ENCODE assay signal across 17 cellular contexts in genomic region chr2:226414313-226414712, GRCh38.
A peak's percentile ranks its signal among the peaks of the same experiment; 100 is the strongest.
DNase-seq lines count a peak whose midpoint lies in the region; ATAC-seq and TF ChIP-seq lines count a peak whose summit lies in the region.
"Had no signal": no experiment of that assay in that cellular context is flagged by ENCODE, and none has a peak within 500 bp of the region (broad histone marks: within the 10 kb centered on the region; RNA-seq: fewer than 3 reads in every experiment).

No MANE protein-coding gene starts in this region.

- H3K9ac ChIP-seq in neural cell (ENCODE audit: low read length): peak overlapping the region; percentile 18

- peaks cover 3% of the 10 kb centered on the region for H3K27me3 Mint-ChIP-seq in brain

- no peak overlapping the region for H3K4me3 ChIP-seq in A673 (ENCODE audit: low read depth, low read length, poor library complexity, severe bottlenecking)
- peak overlapping the region; percentile 11 for H3K4me3 ChIP-seq in neural cell (ENCODE audit: low read length)

- intact Hi-C loops in A673 (cut with micrococcal nuclease; ENCODE audit: unreplicated experiment): no loop called here

- H3K4me1 Mint-ChIP-seq in brain: peaks cover 23% of the 10 kb centered on the region

- DNase-seq in A673 (ENCODE audit: low spot score) (peak; percentile 39), LHCN-M2 (ENCODE audit: low read depth) (peak; percentile 76)
- no peak for DNase-seq in effector CD4-positive, alpha-beta T cell
- DNase-seq in activated naive CD4-positive, alpha-beta T cell treated with anti-CD3 and anti-CD28 coated beads, Interleukin-2, amount 50 U/mL, for 16 hours: no peak
- DNase-seq: CD4-positive, alpha-beta T cell; GF-D8; GOT3; HFFc6; Karpas-422; NCI-H2081 treated with DMSO at 0.1 percent for 48 hours; NCI-H774; SIG-M5; SW 1271 had no signal

- TF ChIP-seq CTCF in A673 (conservative IDR thresholded peaks at IDR 0.05; ENCODE audit: low read depth, low read length) (no peak), brain (conservative IDR thresholded peaks at IDR 0.05) (no peak), neural cell (IDR thresholded peaks at IDR 0.05; ENCODE audit: poor library complexity, severe bottlenecking) (no peak)

- H3K9me3 ChIP-seq in A673 (ENCODE audit: low read depth, low read length, poor library complexity, severe bottlenecking) (no peaks in the 10 kb centered on the region), neural cell (ENCODE audit: low read length) (no peaks in the 10 kb centered on the region)

- peaks cover 0 to 3% (median 0%) of the 10 kb centered on the region in 5 experiments for H3K9me3 Mint-ChIP-seq in brain
- H3K9me3 Mint-ChIP-seq: CD4-positive, alpha-beta T cell; HFFc6 had no signal

- CTCF ChIA-PET in A673 (lab: Charles Lee): interaction anchor here (0.6 kb wide), 1 partner anchor 385 kb away, joined by 7 read pairs; the partner anchor contains the start of gene IRS1

- no peak for ATAC-seq in HG02884 (IDR thresholded peaks at IDR 0.05; ENCODE audit: unreplicated experiment)
- no peak for ATAC-seq in GM21717 (IDR thresholded peaks at IDR 0.05; ENCODE audit: unreplicated experiment)

- no peaks in the 10 kb centered on the region for H3K79me2 ChIP-seq in neural cell (replicated peaks; ENCODE audit: insufficient read depth, low read length)

- no peak overlapping the region for H2AFZ ChIP-seq in neural cell (ENCODE audit: low read depth, low read length)

- peak overlapping the region in 4 of 5 experiments; percentile 29 to 60 (median 38) for H3K27ac Mint-ChIP-seq in brain
- H3K27ac Mint-ChIP-seq: CD4-positive, alpha-beta T cell; HFFc6 had no signal

- H3K9me2 ChIP-seq in neural cell (ENCODE audit: insufficient read depth, low read length): no peaks in the 10 kb centered on the region

- H3K27ac ChIP-seq in A673 (ENCODE audit: low read depth, low read length, poor library complexity, severe bottlenecking): no peak overlapping the region
- peak overlapping the region; percentile 62 for H3K27ac ChIP-seq in neural cell (ENCODE audit: low read length)

- H3K36me3 ChIP-seq in A673 (ENCODE audit: insufficient read depth, low read length, poor library complexity, severe bottlenecking): no peaks in the 10 kb centered on the region
- H3K36me3 ChIP-seq in neural cell (ENCODE audit: insufficient read depth, low read length): no peaks in the 10 kb centered on the region

- TF ChIP-seq RAD21 in neural cell (conservative IDR thresholded peaks at IDR 0.05): no peak

- H3K36me3 Mint-ChIP-seq in brain: no peaks in the 10 kb centered on the region

- H3K27me3 ChIP-seq in A673 (replicated peaks; ENCODE audit: insufficient read depth, low read depth, low read length, poor library complexity) (no peaks in the 10 kb centered on the region), neural cell (ENCODE audit: insufficient read depth, low read depth, low read length) (no peaks in the 10 kb centered on the region)

- H3K4me2 ChIP-seq in neural cell (ENCODE audit: low read length): peak overlapping the region; percentile 52

- POLR2A ChIA-PET in A673 (lab: Charles Lee; ENCODE audit: low non-redundant PET): no interaction called here

- no TSS peak for BruUV-seq in A673 (replicated peaks; lab: Mats Ljungman, UMichigan)

- peaks cover 13% of the 10 kb centered on the region for H3K4me1 ChIP-seq in A673 (ENCODE audit: insufficient read depth, low read length, poor library complexity, severe bottlenecking)

- peak; percentile 24 for TF ChIP-seq EP300 in neural cell (conservative IDR thresholded peaks at IDR 0.05; ENCODE audit: poor library complexity, severe bottlenecking)

- peaks cover 5% of the 10 kb centered on the region for H3F3A ChIP-seq in neural cell (ENCODE audit: insufficient read depth, low read length, poor library complexity, severe bottlenecking)

- no peak overlapping the region for H3K4me3 Mint-ChIP-seq in brain
- H3K4me3 Mint-ChIP-seq: CD4-positive, alpha-beta T cell; HFFc6 had no signal

- no peaks in the 10 kb centered on the region for H4K20me1 ChIP-seq in neural cell (ENCODE audit: insufficient read depth)

TF ChIP-seq in neural cell, 6 proteins besides CTCF, POLR2A, EP300 and RAD21:
- TF ChIP-seq POLR2AphosphoS5 (IDR thresholded peaks at IDR 0.05) (no peak), MXI1 (conservative IDR thresholded peaks at IDR 0.05; ENCODE audit: poor library complexity, severe bottlenecking) (no peak), SMC3 (conservative IDR thresholded peaks at IDR 0.05; ENCODE audit: poor library complexity) (no peak), EZH2 (IDR thresholded peaks at IDR 0.05; ENCODE audit: borderline replicate concordance, insufficient read depth, low read length, poor library complexity, severe bottlenecking) (no peak), REST (IDR thresholded peaks at IDR 0.05; ENCODE audit: borderline replicate concordance) (no peak), TAF1 (IDR thresholded peaks at IDR 0.05; ENCODE audit: low read depth) (no peak)
TF ChIP-seq in neural cell: peak in this region for 0.

Comparison
In these comparisons a context has a peak if more than half of its experiments do, and no peak if none do; other contexts are left out.
1. DNase-seq: peak in A673 (single experiment) and LHCN-M2 (single experiment); none in effector CD4-positive, alpha-beta T cell (single experiment) and activated naive CD4-positive, alpha-beta T cell treated with anti-CD3 and anti-CD28 coated beads, Interleukin-2, amount 50 U/mL, for 16 hours (single experiment).